In the genomic region with DNA sequence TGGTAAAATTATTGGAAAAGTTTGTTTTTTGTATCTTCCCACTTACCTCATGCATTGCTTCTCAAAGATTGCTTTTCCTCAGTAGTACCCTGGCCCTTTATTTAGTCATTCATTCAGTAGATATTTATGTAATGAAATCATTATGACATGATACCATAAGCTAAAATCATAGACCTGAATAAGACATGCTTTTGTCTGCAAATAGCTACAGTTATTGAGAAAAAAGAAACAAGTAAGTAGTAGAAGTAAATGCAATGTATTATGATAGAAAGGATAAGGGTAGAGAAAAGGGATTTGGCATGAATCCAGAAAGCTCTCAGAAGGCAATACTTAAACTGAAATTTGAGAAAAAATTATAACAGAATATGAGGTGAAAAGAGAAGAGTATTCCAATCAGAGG, we compare ENCODE assay signal across 19 cellular contexts.
"Had no signal": no experiment of that assay in that cellular context is flagged by ENCODE, and none has a peak within 500 bp of the region (broad histone marks: within the 10 kb centered on the region; RNA-seq: fewer than 3 reads in every experiment).

No MANE protein-coding gene starts in this region.

- H3K4me3 Mint-ChIP-seq: activated CD4-positive, alpha-beta memory T cell treated with anti-CD3 and anti-CD28 coated beads, Interleukin-2, amount 10 ng/mL, durations not matched to agents 7 days and 5 days; activated CD4-positive, alpha-beta T cell treated with anti-CD3 and anti-CD28 coated beads for 36 hours; activated T-cell treated with anti-CD3 and anti-CD28 coated beads, Interleukin-2, amount 50 U/mL, for 4 hours; central memory CD8-positive, alpha-beta T cell; dendritic cell treated with granulocyte-macrophage colony-stimulating factor and Interleukin-4, amounts not matched to agents 40 ng/mL and 50 ng/mL, for 4 days; effector memory CD8-positive, alpha-beta T cell; mesothelial cell of epicardium; neural crest cell; stimulated activated naive CD8-positive, alpha-beta T cell treated with anti-CD3 and anti-CD28 coated beads, Interleukin-15, amount 100 ng/mL, for 72 hours; type B pancreatic cell had no signal

- FAIRE-seq: islet of Langerhans, pancreas had no signal

- DNase-seq: activated CD4-positive, alpha-beta memory T cell treated with anti-CD3 and anti-CD28 coated beads, Interleukin-2, amount 10 ng/mL, durations not matched to agents 7 days and 5 days; activated CD4-positive, alpha-beta T cell treated with anti-CD3 and anti-CD28 coated beads for 36 hours; activated effector memory CD4-positive, alpha-beta T cell treated with Interleukin-2 at 50 U/mL for 16 hours; activated naive CD4-positive, alpha-beta T cell treated with anti-CD3 and anti-CD28 coated beads, Interleukin-2, amount 50 U/mL, for 16 hours; activated T-cell treated with anti-CD3 and anti-CD28 coated beads, Interleukin-2, amount 50 U/mL, for 4 hours; adrenal gland; effector memory CD8-positive, alpha-beta T cell; left colon; lower lobe of right lung; pancreas; sigmoid colon; stimulated activated CD4-positive, alpha-beta T cell treated with anti-CD3 and anti-CD28 coated beads, Interleukin-1b, Interleukin-23, amount 100 ng/mL, for 48 hours; stimulated activated naive CD8-positive, alpha-beta T cell treated with anti-CD3 and anti-CD28 coated beads, Interleukin-15, amount 100 ng/mL, for 72 hours had no signal

- H3K27ac ChIP-seq: adrenal gland, lower lobe of right lung, pancreas, sigmoid colon had no signal

- ATAC-seq: activated CD4-positive, alpha-beta T cell treated with anti-CD3 and anti-CD28 coated beads for 36 hours; activated T-cell treated with anti-CD3 and anti-CD28 coated beads, Interleukin-2, amount 50 U/mL, for 4 hours; effector memory CD8-positive, alpha-beta T cell; left colon; lower lobe of right lung; pancreas; stimulated activated naive CD8-positive, alpha-beta T cell treated with anti-CD3 and anti-CD28 coated beads, Interleukin-15, amount 100 ng/mL, for 72 hours had no signal

- H3K27ac Mint-ChIP-seq: activated CD4-positive, alpha-beta memory T cell treated with anti-CD3 and anti-CD28 coated beads, Interleukin-2, amount 10 ng/mL, durations not matched to agents 7 days and 5 days; activated CD4-positive, alpha-beta T cell treated with anti-CD3 and anti-CD28 coated beads for 36 hours; dendritic cell treated with granulocyte-macrophage colony-stimulating factor and Interleukin-4, amounts not matched to agents 40 ng/mL and 50 ng/mL, for 4 days; effector memory CD8-positive, alpha-beta T cell; mesothelial cell of epicardium; stimulated activated naive CD8-positive, alpha-beta T cell treated with anti-CD3 and anti-CD28 coated beads, Interleukin-15, amount 100 ng/mL, for 72 hours; type B pancreatic cell had no signal

- H3K9me3 ChIP-seq: adrenal gland, pancreas had no signal

- H3K4me1 Mint-ChIP-seq: activated CD4-positive, alpha-beta memory T cell treated with anti-CD3 and anti-CD28 coated beads, Interleukin-2, amount 10 ng/mL, durations not matched to agents 7 days and 5 days; activated CD4-positive, alpha-beta T cell treated with anti-CD3 and anti-CD28 coated beads for 36 hours; central memory CD8-positive, alpha-beta T cell; neural crest cell; stimulated activated naive CD8-positive, alpha-beta T cell treated with anti-CD3 and anti-CD28 coated beads, Interleukin-15, amount 100 ng/mL, for 72 hours had no signal

- H3K36me3 Mint-ChIP-seq: mesothelial cell of epicardium, type B pancreatic cell had no signal

- H3K27me3 ChIP-seq: adrenal gland, pancreas, sigmoid colon had no signal

- H3K9me3 Mint-ChIP-seq: activated CD4-positive, alpha-beta memory T cell treated with anti-CD3 and anti-CD28 coated beads, Interleukin-2, amount 10 ng/mL, durations not matched to agents 7 days and 5 days; activated T-cell treated with anti-CD3 and anti-CD28 coated beads, Interleukin-2, amount 50 U/mL, for 4 hours; dendritic cell treated with granulocyte-macrophage colony-stimulating factor and Interleukin-4, amounts not matched to agents 40 ng/mL and 50 ng/mL, for 4 days; effector memory CD8-positive, alpha-beta T cell; neural crest cell; stimulated activated naive CD8-positive, alpha-beta T cell treated with anti-CD3 and anti-CD28 coated beads, Interleukin-15, amount 100 ng/mL, for 72 hours had no signal

- H3K36me3 ChIP-seq: adrenal gland, lower lobe of right lung, pancreas, sigmoid colon had no signal

- H3K4me1 ChIP-seq: adrenal gland, lower lobe of right lung, pancreas, sigmoid colon had no signal

- H3K27me3 Mint-ChIP-seq: activated CD4-positive, alpha-beta memory T cell treated with anti-CD3 and anti-CD28 coated beads, Interleukin-2, amount 10 ng/mL, durations not matched to agents 7 days and 5 days; activated CD4-positive, alpha-beta T cell treated with anti-CD3 and anti-CD28 coated beads for 36 hours; central memory CD8-positive, alpha-beta T cell; dendritic cell treated with granulocyte-macrophage colony-stimulating factor and Interleukin-4, amounts not matched to agents 40 ng/mL and 50 ng/mL, for 4 days; effector memory CD8-positive, alpha-beta T cell; stimulated activated naive CD8-positive, alpha-beta T cell treated with anti-CD3 and anti-CD28 coated beads, Interleukin-15, amount 100 ng/mL, for 72 hours; type B pancreatic cell had no signal

- H3K4me3 ChIP-seq: adrenal gland, lower lobe of right lung, pancreas, sigmoid colon had no signal
